8 cellular contexts compared by ENCODE assay signal in genomic region chr6:85594197-85594930, GRCh38.
A peak's percentile ranks its signal among the peaks of the same experiment; 100 is the strongest.
DNase-seq lines count a peak whose midpoint lies in the region; ATAC-seq and TF ChIP-seq lines count a peak whose summit lies in the region.

No MANE protein-coding gene starts in this region.

- no peaks in the 10 kb centered on the region for H3K36me3 ChIP-seq in SK-N-MC (ENCODE audit: insufficient read depth, low read length)

- TF ChIP-seq CTCF in C4-2B (conservative IDR thresholded peaks at IDR 0.05), result no peak

- H3K9ac ChIP-seq in SK-N-MC (ENCODE audit: insufficient read length), result peak overlapping the region; percentile 74

- peaks cover 40% of the 10 kb centered on the region for H3K4me1 Mint-ChIP-seq in stimulated activated naive CD8-positive, alpha-beta T cell treated with anti-CD3 and anti-CD28 coated beads, Interleukin-15, amount 100 ng/mL, for 72 hours

- no peaks in the 10 kb centered on the region for H3K27me3 Mint-ChIP-seq in stimulated activated naive CD8-positive, alpha-beta T cell treated with anti-CD3 and anti-CD28 coated beads, Interleukin-15, amount 100 ng/mL, for 72 hours

- H3K9me3 Mint-ChIP-seq in stimulated activated naive CD8-positive, alpha-beta T cell treated with anti-CD3 and anti-CD28 coated beads, Interleukin-15, amount 100 ng/mL, for 72 hours, result peaks cover 4 to 5% of the 10 kb centered on the region in 2 donors

- H3K27ac Mint-ChIP-seq in stimulated activated naive CD8-positive, alpha-beta T cell treated with anti-CD3 and anti-CD28 coated beads, Interleukin-15, amount 100 ng/mL, for 72 hours, result peak overlapping the region; percentile 91 to 98

- no peaks in the 10 kb centered on the region for H3K9me3 ChIP-seq in SK-N-MC (ENCODE audit: low read depth, low read length)

- peak; percentile 37 for DNase-seq in SK-N-MC (ENCODE audit: low read depth, low spot score)
- peak in 15 of 61 donors; percentile 41 to 81 (median 61) for DNase-seq in caudate nucleus (lab: John Stamatoyannopoulos, UW)
- peak; percentile 36 for DNase-seq in medulla oblongata (ENCODE audit: extremely low spot score)
- DNase-seq in stimulated activated naive CD8-positive, alpha-beta T cell treated with anti-CD3 and anti-CD28 coated beads, Interleukin-15, amount 100 ng/mL, for 72 hours, result peak in 1 of 2 donors; percentile 73
- DNase-seq in epidermal melanocyte (ENCODE audit: insufficient read length, low spot score), result no peak

- H3K4me3 ChIP-seq in SK-N-MC, result peak overlapping the region; percentile 90

- peak overlapping the region; percentile 94 to 99 for H3K4me3 Mint-ChIP-seq in stimulated activated naive CD8-positive, alpha-beta T cell treated with anti-CD3 and anti-CD28 coated beads, Interleukin-15, amount 100 ng/mL, for 72 hours

- ATAC-seq in GM19438 (IDR thresholded peaks at IDR 0.05; ENCODE audit: low read depth, unreplicated experiment) (peak; percentile 7), HG03457 (IDR thresholded peaks at IDR 0.05; ENCODE audit: unreplicated experiment) (peak; percentile 0)
- ATAC-seq in stimulated activated naive CD8-positive, alpha-beta T cell treated with anti-CD3 and anti-CD28 coated beads, Interleukin-15, amount 100 ng/mL, for 72 hours, result peak; percentile 59

- H3K27ac ChIP-seq in C4-2B (peak overlapping the region; percentile 84), SK-N-MC (no peak overlapping the region; the same call in 1 of the 2 replicates), caudate nucleus (ENCODE audit: low read depth, low read length) (peak overlapping the region; percentile 93)

Comparison
In these comparisons a context has a peak if more than half of its experiments do, and no peak if none do; other contexts are left out.
1. ATAC-seq: peak in every context shown above with its lines; median percentile 59 in stimulated activated naive CD8-positive, alpha-beta T cell treated with anti-CD3 and anti-CD28 coated beads, Interleukin-15, amount 100 ng/mL, for 72 hours; 7 in GM19438; 0 in HG03457.